Comparison of ENCODE assay signal across 8 cellular contexts in genomic region chr7:23654508-23654907, GRCh38. TPM values are rescaled to one million over a fixed set of nuclear protein-coding genes. Genes with fewer than 3 reads are reported as not detected.
DNase-seq lines count a peak whose midpoint lies in the region; ATAC-seq, FAIRE-seq and TF ChIP-seq lines count a peak whose summit lies in the region.

No MANE protein-coding gene starts in this region.

- DNase-seq in K562 (ENCODE audit: extremely low read depth in 1 of 4, low spot score in 3 of 4) (peak; percentile 16 to 57 (median 25)), mesendoderm (peak; percentile 71), NOMO-1 (lab: John Stamatoyannopoulos, UW; ENCODE audit: unreplicated experiment in 2 of 2) (no peak)
- DNase-seq in stimulated activated CD4-positive, alpha-beta T cell treated with anti-CD3 and anti-CD28 coated beads, Interleukin-4, amount 100 ng/mL, for 24 hours, result no peak

- H4K20me1 ChIP-seq in DOHH2 (ENCODE audit: control insufficient read depth, insufficient read depth, low read depth, low read length) (no peaks in the 10 kb centered on the region), K562 (replicated peaks; ENCODE audit: control insufficient read depth, insufficient read depth, low read length) (no peaks in the 10 kb centered on the region)

- peak; percentile 69 for ATAC-seq in K562
- no peak for ATAC-seq in GM21786 (IDR thresholded peaks at IDR 0.05; ENCODE audit: unreplicated experiment)
- ATAC-seq in GM21360 (IDR thresholded peaks at IDR 0.05; ENCODE audit: unreplicated experiment), result no peak

- TF ChIP-seq EP300 in Ishikawa (IDR thresholded peaks at IDR 0.05; ENCODE audit: borderline replicate concordance), result no peak
- TF ChIP-seq EP300 in K562 (IDR thresholded peaks at IDR 0.05; ENCODE audit: low read length), result no peak

- H4K8ac ChIP-seq in mesendoderm (ENCODE audit: low read depth, low read length), result no peak overlapping the region

- CTCF ChIA-PET in K562 (lab: Yijun Ruan, JAX; ENCODE audit: low intra/inter-chr PET ratio), result no interaction called here

- no peak for TF ChIP-seq POLR2A in K562 (conservative IDR thresholded peaks at IDR 0.05)

- POLR2A ChIA-PET in K562 (lab: Yijun Ruan, JAX), result no interaction called here

- H3K56ac ChIP-seq in mesendoderm (ENCODE audit: low read length), result no peak overlapping the region

- TF ChIP-seq CTCF in DOHH2 (IDR thresholded peaks at IDR 0.05; ENCODE audit: low read depth, low read length, poor library complexity, severe bottlenecking) (peak; percentile 83), K562 (IDR thresholded peaks at IDR 0.05 in 2 of 3, conservative IDR thresholded peaks at IDR 0.05 in 1 of 3; ENCODE audit: insufficient read depth in 2 of 3, low read depth in 1 of 3, low read length in 3 of 3) (peak; percentile 43 to 64 (median 61); a peak in 5 of 6 replicates)

- no peak overlapping the region for H2BK5ac ChIP-seq in mesendoderm (ENCODE audit: low read length)

- H3K27me3 ChIP-seq in DOHH2 (ENCODE audit: control insufficient read depth, low read length) (no peaks in the 10 kb centered on the region), K562 (ENCODE audit: control insufficient read depth in 2 of 2, insufficient read depth in 2 of 2, low read length in 2 of 2) (peaks cover 0 to 4% of the 10 kb centered on the region in 2 experiments; a peak in 1 of 5 replicates), mesendoderm (ENCODE audit: insufficient read depth, low read length, poor library complexity) (no peaks in the 10 kb centered on the region)

- H3K27ac ChIP-seq in DOHH2 (ENCODE audit: low read depth, low read length), result no peak overlapping the region
- no peak overlapping the region for H3K27ac ChIP-seq in K562 (ENCODE audit: extremely low read depth, low read depth, low read length)
- H3K27ac ChIP-seq in mesendoderm (ENCODE audit: low read depth, low read length), result no peak overlapping the region

- H3K4me1 ChIP-seq in DOHH2 (ENCODE audit: control insufficient read depth, low read length), result no peaks in the 10 kb centered on the region
- H3K4me1 ChIP-seq in K562 (replicated peaks in 1 of 2; ENCODE audit: control insufficient read depth in 2 of 2, insufficient read depth in 2 of 2, low read length in 2 of 2), result peaks cover 0 to 2% of the 10 kb centered on the region in 2 experiments; a peak in 1 of 5 replicates
- no peaks in the 10 kb centered on the region for H3K4me1 ChIP-seq in mesendoderm (ENCODE audit: control insufficient read depth, low read depth, low read length)

- H2BK120ac ChIP-seq in mesendoderm (ENCODE audit: low read depth, low read length), result no peak overlapping the region

- H3K79me1 ChIP-seq in mesendoderm (ENCODE audit: low read length), result no peaks in the 10 kb centered on the region

- no peaks in the 10 kb centered on the region for H3F3A ChIP-seq in DOHH2 (ENCODE audit: control insufficient read depth, insufficient read depth)

- intact Hi-C loops in K562 (cut with micrococcal nuclease), result loop anchor here (5.0 kb wide), 2 partner anchors 43 to 58 kb away; partner anchors contain the start of gene STK31

- H2AK5ac ChIP-seq in mesendoderm (ENCODE audit: low read length), result no peak overlapping the region

- WGBS in K562 (ENCODE audit: insufficient coverage, low coverage, missing lambda C conversion rate), result 0% methylated on average over 1 of the region's 1 CpG
- no CpG with 5 or more reads among the region's 1 CpG for WGBS in mesendoderm (ENCODE audit: extremely low coverage, insufficient coverage, low lambda C conversion rate)

- no peaks in the 10 kb centered on the region for H3K79me2 ChIP-seq in DOHH2 (ENCODE audit: control insufficient read depth, low read length)
- no peaks in the 10 kb centered on the region for H3K79me2 ChIP-seq in K562 (ENCODE audit: control insufficient read depth, insufficient read depth, low read length)
- H3K79me2 ChIP-seq in mesendoderm (ENCODE audit: control insufficient read depth, insufficient read depth, low read length), result no peaks in the 10 kb centered on the region

- H3K9ac ChIP-seq in K562 (ENCODE audit: insufficient read depth in 1 of 2, low read depth in 2 of 2, low read length in 2 of 2) (no peak overlapping the region), mesendoderm (ENCODE audit: low read length) (no peak overlapping the region)

- H3K9me2 ChIP-seq in DOHH2 (replicated peaks; ENCODE audit: control insufficient read depth, low read length), result no peaks in the 10 kb centered on the region

- H3K9me3 ChIP-seq in DOHH2 (ENCODE audit: control insufficient read depth, insufficient read depth, low read length) (peaks cover 18% of the 10 kb centered on the region), K562 (replicated peaks; ENCODE audit: control insufficient read depth, insufficient read depth, low read depth, low read length) (peaks cover 9% of the 10 kb centered on the region)

- H3K9me1 ChIP-seq in K562 (ENCODE audit: control insufficient read depth, insufficient read depth, low read length), result no peaks in the 10 kb centered on the region

- no peak overlapping the region for H2BK15ac ChIP-seq in mesendoderm (replicated peaks; ENCODE audit: low read depth)

- H3K23ac ChIP-seq in mesendoderm (ENCODE audit: low read length), result no peak overlapping the region

- H3K4me2 ChIP-seq in DOHH2 (ENCODE audit: low read length) (no peak overlapping the region), K562 (ENCODE audit: insufficient read depth, low read length) (no peak overlapping the region), mesendoderm (ENCODE audit: low read length) (no peak overlapping the region)

- peak; percentile 44 for FAIRE-seq in K562 (lab: Jason Lieb, UNC)

- no TSS peak for BruUV-seq in K562 (replicated peaks; lab: Mats Ljungman, UMichigan)

- TF ChIP-seq RAD21 in Ishikawa (IDR thresholded peaks at IDR 0.05; ENCODE audit: low read depth) (peak; percentile 85), K562 (CRISPR knock-in tag; conservative IDR thresholded peaks at IDR 0.05 in 1 of 2, IDR thresholded peaks at IDR 0.05 in 1 of 2) (peak; percentile 8 to 66; a peak in 2 of 4 replicates)

- no peak overlapping the region for H4K5ac ChIP-seq in mesendoderm (ENCODE audit: low read length)

- H3K4ac ChIP-seq in mesendoderm (ENCODE audit: low read depth, low read length), result no peak overlapping the region

- H2AFZ ChIP-seq in K562 (ENCODE audit: low read depth, low read length), result no peak overlapping the region

- H3K18ac ChIP-seq in mesendoderm (ENCODE audit: low read length), result no peak overlapping the region

- in situ Hi-C loops in K562 (cut with MboI), result no loop called here

- H3K4me3 ChIP-seq in DOHH2 (ENCODE audit: low read length) (no peak overlapping the region), K562 (no peak overlapping the region), mesendoderm (ENCODE audit: low read length) (no peak overlapping the region)

- H3K36me3 ChIP-seq in DOHH2 (ENCODE audit: control insufficient read depth, low read length) (no peaks in the 10 kb centered on the region), K562 (ENCODE audit: control insufficient read depth, insufficient read depth, low read length) (no peaks in the 10 kb centered on the region), mesendoderm (ENCODE audit: control insufficient read depth, insufficient read depth, low read length) (no peaks in the 10 kb centered on the region)

RNA-seq across cellular contexts. Expression of gene FAM221A, which starts 25.5 kb away (rescaled TPM):
- not detected in 2 replicates for total RNA-seq in K562 (2011; cell fraction: chromatin; rRNA removed; ENCODE audit: low replicate concordance)
- not detected in 2 replicates for total RNA-seq in K562 (2011; cell fraction: nucleolus; rRNA removed)
- total RNA-seq in K562 (2011; cell fraction: nucleoplasm; rRNA removed), result not detected in 2 replicates
- 0.29 TPM in 1 of 2 replicates, not detected in the other for total RNA-seq in K562 (2014; rRNA removed)
- total RNA-seq in K562 (2014; rRNA removed; fragmentation: Illumina TruSeq; extraction: Trizol), result not detected in 2 replicates
- total RNA-seq in K562 (2015; rRNA removed; fragmentation: Illumina TruSeq; extraction: Trizol), result not detected in 2 replicates
- total RNA-seq in K562 (2021), result not detected in 2 replicates
- not detected in 2 replicates for polyA plus RNA-seq in K562 (2011; rRNA removed)
- 0.35 TPM in 1 of 2 replicates, not detected in the other for polyA plus RNA-seq in K562 (2011; cell fraction: cytosol; rRNA removed)
- polyA plus RNA-seq in K562 (2011; cell fraction: nucleus; rRNA removed), result 0.03 and 0.13 TPM in 2 replicates
- not detected in 2 replicates for polyA plus RNA-seq in K562 (2012)
- polyA plus RNA-seq in K562 (2014; fragmentation: Illumina TruSeq; extraction: Trizol), result not detected in 2 replicates
- polyA plus RNA-seq in K562 (2014; fragmentation: Nextera tagmentation; extraction: Ambion mirVana), result not detected
- polyA plus RNA-seq in K562 (2014; rRNA removed), result not detected in 2 replicates
- polyA minus RNA-seq in K562 (2011; rRNA and poly(A)+ RNA removed), result not detected in 2 replicates
- not detected in 2 replicates for polyA minus RNA-seq in K562 (2011; cell fraction: cytosol; rRNA and poly(A)+ RNA removed)
- not detected in 2 replicates for polyA minus RNA-seq in K562 (2011; cell fraction: nucleus; rRNA and poly(A)+ RNA removed)
- 3.6 TPM for polyA plus RNA-seq in mesendoderm (2013, experiment 1 of 2)
- polyA plus RNA-seq in mesendoderm (2013, experiment 2 of 2), result 3.8 TPM

RNA-seq across cellular contexts. Expression of gene STK31, which starts 55.5 kb away (rescaled TPM):
- total RNA-seq in K562 (2011; cell fraction: chromatin; rRNA removed; ENCODE audit: low replicate concordance), result 0.30 and 0.63 TPM in 2 replicates
- 0.26 and 0.33 TPM in 2 replicates for total RNA-seq in K562 (2011; cell fraction: nucleolus; rRNA removed)
- 0.15 and 0.37 TPM in 2 replicates for total RNA-seq in K562 (2011; cell fraction: nucleoplasm; rRNA removed)
- total RNA-seq in K562 (2014; rRNA removed), result 0.61 and 1.2 TPM in 2 replicates
- total RNA-seq in K562 (2014; rRNA removed; fragmentation: Illumina TruSeq; extraction: Trizol), result 0.25 and 0.77 TPM in 2 replicates
- 0.18 and 0.49 TPM in 2 replicates for total RNA-seq in K562 (2015; rRNA removed; fragmentation: Illumina TruSeq; extraction: Trizol)
- 0.09 and 0.20 TPM in 2 replicates for total RNA-seq in K562 (2021)
- 0.26 and 0.46 TPM in 2 replicates for polyA plus RNA-seq in K562 (2011; rRNA removed)
- 0.03 and 0.19 TPM in 2 replicates for polyA plus RNA-seq in K562 (2011; cell fraction: cytosol; rRNA removed)
- 0.26 and 0.70 TPM in 2 replicates for polyA plus RNA-seq in K562 (2011; cell fraction: nucleus; rRNA removed)
- 0.35 and 0.48 TPM in 2 replicates for polyA plus RNA-seq in K562 (2012)
- 0.30 and 0.64 TPM in 2 replicates for polyA plus RNA-seq in K562 (2014; fragmentation: Illumina TruSeq; extraction: Trizol)
- under 1 TPM; 0.10 to 0.56 TPM for polyA plus RNA-seq in K562 (2014; fragmentation: Nextera tagmentation; extraction: Ambion mirVana)
- polyA plus RNA-seq in K562 (2014; rRNA removed), result 0.20 and 0.91 TPM in 2 replicates
- 0.21 and 0.39 TPM in 2 replicates for polyA minus RNA-seq in K562 (2011; rRNA and poly(A)+ RNA removed)
- not detected in 2 replicates for polyA minus RNA-seq in K562 (2011; cell fraction: cytosol; rRNA and poly(A)+ RNA removed)
- polyA minus RNA-seq in K562 (2011; cell fraction: nucleus; rRNA and poly(A)+ RNA removed), result 0.33 and 0.94 TPM in 2 replicates
- polyA plus RNA-seq in mesendoderm (2013, experiment 1 of 2), result 0.37 TPM
- 0.32 TPM for polyA plus RNA-seq in mesendoderm (2013, experiment 2 of 2)

RNA-seq across cellular contexts. Expression of gene CCDC126, which starts 57.3 kb away (rescaled TPM):
- 6.0 and 13.2 TPM in 2 replicates for total RNA-seq in K562 (2011; cell fraction: chromatin; rRNA removed; ENCODE audit: low replicate concordance)
- 5.0 and 5.3 TPM in 2 replicates for total RNA-seq in K562 (2011; cell fraction: nucleolus; rRNA removed)
- total RNA-seq in K562 (2011; cell fraction: nucleoplasm; rRNA removed), result 6.1 and 10.1 TPM in 2 replicates
- 3.0 and 6.5 TPM in 2 replicates for total RNA-seq in K562 (2014; rRNA removed)
- 5.8 and 6.4 TPM in 2 replicates for total RNA-seq in K562 (2014; rRNA removed; fragmentation: Illumina TruSeq; extraction: Trizol)
- total RNA-seq in K562 (2015; rRNA removed; fragmentation: Illumina TruSeq; extraction: Trizol), result 6.1 and 7.5 TPM in 2 replicates
- 5.2 TPM in 2 replicates for total RNA-seq in K562 (2021)
- 3.1 and 3.6 TPM in 2 replicates for polyA plus RNA-seq in K562 (2011; rRNA removed)
- 1.6 and 2.4 TPM in 2 replicates for polyA plus RNA-seq in K562 (2011; cell fraction: cytosol; rRNA removed)
- polyA plus RNA-seq in K562 (2011; cell fraction: nucleus; rRNA removed), result 2.7 TPM in 2 replicates
- 3.8 and 4.3 TPM in 2 replicates for polyA plus RNA-seq in K562 (2012)
- polyA plus RNA-seq in K562 (2014; fragmentation: Illumina TruSeq; extraction: Trizol), result 4.5 and 4.7 TPM in 2 replicates
- 10 to 100 TPM; 14.3 to 16.2 TPM for polyA plus RNA-seq in K562 (2014; fragmentation: Nextera tagmentation; extraction: Ambion mirVana)
- 3.9 and 4.3 TPM in 2 replicates for polyA plus RNA-seq in K562 (2014; rRNA removed)
- polyA minus RNA-seq in K562 (2011; rRNA and poly(A)+ RNA removed), result 8.1 and 9.8 TPM in 2 replicates
- polyA minus RNA-seq in K562 (2011; cell fraction: cytosol; rRNA and poly(A)+ RNA removed), result 2.3 and 3.3 TPM in 2 replicates
- polyA minus RNA-seq in K562 (2011; cell fraction: nucleus; rRNA and poly(A)+ RNA removed), result 3.8 and 5.1 TPM in 2 replicates
- 7.6 TPM for polyA plus RNA-seq in mesendoderm (2013, experiment 1 of 2)
- polyA plus RNA-seq in mesendoderm (2013, experiment 2 of 2), result 6.3 TPM

Comparison
In these comparisons a context has a peak if more than half of its experiments do, and no peak if none do; other contexts are left out.
1. DNase-seq: peak in K562 (4 of 4) and mesendoderm (single experiment); none in stimulated activated CD4-positive, alpha-beta T cell treated with anti-CD3 and anti-CD28 coated beads, Interleukin-4, amount 100 ng/mL, for 24 hours (single experiment) and NOMO-1 (0 of 2).